In the genomic region with DNA sequence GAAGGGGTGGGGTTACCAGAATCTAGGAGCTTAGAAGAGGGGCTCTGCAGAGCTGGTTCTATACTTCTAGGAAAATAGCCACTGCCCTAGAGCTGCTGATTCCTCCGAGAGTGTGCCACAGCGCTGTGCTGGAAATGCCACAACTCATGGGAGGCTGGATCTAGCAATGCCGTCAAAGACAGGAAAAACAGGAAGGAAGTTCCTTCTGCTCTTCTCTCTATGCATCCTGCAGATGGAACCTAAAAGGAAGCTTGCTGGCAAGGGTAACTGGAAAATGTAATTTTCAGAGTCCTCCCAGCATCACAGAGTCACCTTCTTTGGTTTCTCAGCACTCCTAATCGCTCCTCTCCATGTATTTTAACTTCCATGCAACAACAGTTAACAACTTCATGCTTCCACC, we compare ENCODE assay signal across 29 cellular contexts.
"Had no signal": no experiment of that assay in that cellular context is flagged by ENCODE, and none has a peak within 500 bp of the region (broad histone marks: within the 10 kb centered on the region; RNA-seq: fewer than 3 reads in every experiment).

No MANE protein-coding gene starts in this region.

- ATAC-seq: activated CD8-positive, alpha-beta T cell treated with anti-CD3 and anti-CD28 coated beads for 36 hours; activated T-cell treated with anti-CD3 and anti-CD28 coated beads, Interleukin-2, amount 50 U/mL, for 72 hours; activated T-helper 17 cell treated with anti-CD3 and anti-CD28 coated beads, Interleukin-2, amount 50 U/mL, for 72 hours; Panc1 had no signal

- H3K4me1 ChIP-seq: SJSA1 had no signal

- H3K27me3 ChIP-seq: brain microvascular endothelial cell, MG63, SJSA1 had no signal

- H3K9ac ChIP-seq: SK-N-SH had no signal

- H3K27ac ChIP-seq: brain microvascular endothelial cell, SJSA1 had no signal

- H3K36me3 ChIP-seq: brain microvascular endothelial cell, MG63, SJSA1 had no signal

- H3K4me3 ChIP-seq: MG63, SJSA1 had no signal

- DNase-seq: activated B cell treated with CpG ODN at 0.5 μM for 24 hours; activated CD4-positive, alpha-beta T cell treated with anti-CD3 and anti-CD28 coated beads for 48 hours; activated CD4-positive, CD25-positive, alpha-beta regulatory T cell treated with anti-CD3 and anti-CD28 coated beads, Interleukin-2, amount 50 U/mL, for 72 hours; activated CD8-positive, alpha-beta T cell treated with anti-CD3 and anti-CD28 coated beads for 36 hours; activated effector memory CD4-positive, alpha-beta T cell treated with anti-CD3 and anti-CD28 coated beads, Interleukin-2, amount 50 U/mL, for 16 hours; activated naive CD4-positive, alpha-beta T cell; activated naive CD4-positive, alpha-beta T cell treated with anti-CD3 and anti-CD28 coated beads, Interleukin-2, amount 50 U/mL, for 16 hours; activated naive CD8-positive, alpha-beta T cell treated with anti-CD3 and anti-CD28 coated beads for 36 hours; activated T-cell treated with anti-CD3 and anti-CD28 coated beads, Interleukin-2, amount 50 U/mL, for 1 hour; activated T-cell treated with anti-CD3 and anti-CD28 coated beads, Interleukin-2, amount 50 U/mL, for 72 hours; amniotic stem cell; aorta; brain microvascular endothelial cell; central memory CD4-positive, alpha-beta T cell; Karpas-422; KBM-7; MG63; MV-4-11; NCI-H1092; NCI-H1436 treated with DMSO at 0.1 percent for 48 hours; NCI-H1694 treated with DMSO at 0.1 percent for 48 hours; NCI-H2029; NCI-H345; NCI-H524 treated with DMSO at 0.1 percent for 48 hours; SHP77 treated with DMSO at 0.1 percent for 48 hours; SK-N-SH had no signal

- H3K9me3 ChIP-seq: MG63, SJSA1, SK-N-SH had no signal

- H3K4me2 ChIP-seq: SK-N-SH had no signal
